23 cellular contexts compared by ENCODE assay signal in genomic region chr1:204819495-204819894, GRCh38. TPM values are rescaled to one million over a fixed set of nuclear protein-coding genes. Genes with fewer than 3 reads are reported as not detected.
A peak's percentile ranks its signal among the peaks of the same experiment; 100 is the strongest.
DNase-seq lines count a peak whose midpoint lies in the region; ATAC-seq and TF ChIP-seq lines count a peak whose summit lies in the region.
"Had no signal": no experiment of that assay in that cellular context is flagged by ENCODE, and none has a peak within 500 bp of the region (broad histone marks: within the 10 kb centered on the region; RNA-seq: fewer than 3 reads in every experiment).

No MANE protein-coding gene starts in this region.

- no peak for TF ChIP-seq POLR2A in uterus (IDR thresholded peaks at IDR 0.05)

- peaks cover 5% of the 10 kb centered on the region for H3K27me3 ChIP-seq in left ventricle myocardium inferior (ENCODE audit: low read depth)
- H3K27me3 ChIP-seq in uterus: no peaks in the 10 kb centered on the region
- H3K27me3 ChIP-seq: ovary, SJCRH30 had no signal

- H3K4me1 ChIP-seq in left ventricle myocardium inferior (peaks cover 52% of the 10 kb centered on the region), uterus (peaks cover 7 to 17% of the 10 kb centered on the region in 2 donors)

- peaks cover 29% of the 10 kb centered on the region for H3K4me1 Mint-ChIP-seq in brain
- H3K4me1 Mint-ChIP-seq: activated naive CD4-positive, alpha-beta T cell treated with anti-CD3 and anti-CD28 coated beads, Interleukin-2, amount 50 U/mL, for 24 hours had no signal

- no peak for ATAC-seq in left ventricle myocardium superior
- ATAC-seq: natural killer cell treated with Interleukin-12 subunit alpha and Interleukin-12 subunit beta and Interleukin-15 and Interleukin-18, amount 100 ng/mL, for 72 hours; Panc1; T-helper 17 cell had no signal

- peaks cover 22% of the 10 kb centered on the region for H3K27me3 Mint-ChIP-seq in brain

- peak overlapping the region in 3 of 5 experiments; percentile 59 to 95 (median 78) for H3K27ac Mint-ChIP-seq in brain
- H3K27ac Mint-ChIP-seq: activated naive CD4-positive, alpha-beta T cell treated with anti-CD3 and anti-CD28 coated beads, Interleukin-2, amount 50 U/mL, for 24 hours; CD4-positive, alpha-beta T cell; IgD-negative memory B cell; natural killer cell treated with Interleukin-12 subunit alpha and Interleukin-12 subunit beta and Interleukin-15 and Interleukin-18, amount 100 ng/mL, for 72 hours; T-helper 17 cell had no signal

- intact Hi-C loops in left ventricle myocardium inferior (cut with micrococcal nuclease) (no loop called here), left ventricle myocardium superior (cut with micrococcal nuclease) (no loop called here), uterus (cut with DNase I; ENCODE audit: low total_unique reads) (no loop called here)

- H3K4me3 Mint-ChIP-seq in brain: no peak overlapping the region
- H3K4me3 Mint-ChIP-seq: activated naive CD4-positive, alpha-beta T cell treated with anti-CD3 and anti-CD28 coated beads, Interleukin-2, amount 50 U/mL, for 24 hours; CD4-positive, alpha-beta T cell; IgD-negative memory B cell; natural killer cell treated with Interleukin-12 subunit alpha and Interleukin-12 subunit beta and Interleukin-15 and Interleukin-18, amount 100 ng/mL, for 72 hours; T-helper 17 cell had no signal

- H3K9me3 ChIP-seq in left ventricle myocardium inferior (replicated peaks): no peaks in the 10 kb centered on the region
- no peaks in the 10 kb centered on the region for H3K9me3 ChIP-seq in uterus
- H3K9me3 ChIP-seq: ovary, SJCRH30 had no signal

- H3K36me3 ChIP-seq in left ventricle myocardium inferior (no peaks in the 10 kb centered on the region), uterus (no peaks in the 10 kb centered on the region)
- H3K36me3 ChIP-seq: ovary, SJCRH30 had no signal

- H3K36me3 Mint-ChIP-seq in brain: no peaks in the 10 kb centered on the region
- H3K36me3 Mint-ChIP-seq: activated naive CD4-positive, alpha-beta T cell treated with anti-CD3 and anti-CD28 coated beads, Interleukin-2, amount 50 U/mL, for 24 hours; IgD-negative memory B cell; natural killer cell treated with Interleukin-12 subunit alpha and Interleukin-12 subunit beta and Interleukin-15 and Interleukin-18, amount 100 ng/mL, for 72 hours had no signal

- H3K27ac ChIP-seq in left ventricle myocardium inferior (replicated peaks) (peak overlapping the region; percentile 60), uterus (peak overlapping the region; percentile 80 to 90)
- H3K27ac ChIP-seq: ovary, SJCRH30 had no signal

- no peak for DNase-seq in left ventricle myocardium inferior
- no peak for DNase-seq in left ventricle myocardium superior
- DNase-seq in kidney tubule cell (ENCODE audit: low spot score): peak; percentile 60
- DNase-seq in uterus: no peak
- DNase-seq in D341Med (ENCODE audit: low spot score): no peak
- no peak for DNase-seq in inferior parietal cortex (ENCODE audit: extremely low spot score)
- DNase-seq in activated naive CD4-positive, alpha-beta T cell treated with Interleukin-2 at 50 U/mL for 16 hours: no peak
- DNase-seq: activated CD4-positive, alpha-beta T cell treated with anti-CD3 and anti-CD28 coated beads for 48 hours; activated T-cell treated with anti-CD3 and anti-CD28 coated beads, Interleukin-2, amount 50 U/mL, for 48 hours; CD4-positive, alpha-beta T cell; DMS 273 treated with DMSO at 0.1 percent for 48 hours; GF-D8; left cardiac atrium; MM.1S; NCI-H226; ovary; T-helper 17 cell had no signal

- H3K9me3 Mint-ChIP-seq in brain: peaks cover 0 to 2% (median 0%) of the 10 kb centered on the region in 5 experiments
- H3K9me3 Mint-ChIP-seq: activated naive CD4-positive, alpha-beta T cell treated with anti-CD3 and anti-CD28 coated beads, Interleukin-2, amount 50 U/mL, for 24 hours; CD4-positive, alpha-beta T cell; IgD-negative memory B cell; natural killer cell treated with Interleukin-12 subunit alpha and Interleukin-12 subunit beta and Interleukin-15 and Interleukin-18, amount 100 ng/mL, for 72 hours had no signal

- H3K4me3 ChIP-seq in left ventricle myocardium inferior (no peak overlapping the region), uterus (no peak overlapping the region)
- H3K4me3 ChIP-seq: ovary, SJCRH30 had no signal

- TF ChIP-seq CTCF in left ventricle myocardium inferior (IDR thresholded peaks at IDR 0.05; ENCODE audit: borderline replicate concordance) (no peak), brain (conservative IDR thresholded peaks at IDR 0.05) (no peak), uterus (IDR thresholded peaks at IDR 0.05) (no peak)

RNA-seq across cellular contexts. Expression of gene NFASC, which starts 51.2 kb away (rescaled TPM):
- 8.2 TPM for total RNA-seq in left ventricle myocardium inferior
- total RNA-seq in left ventricle myocardium superior: 11.6 TPM
- polyA plus RNA-seq in brain (ENCODE audit: insufficient read depth, low read depth, low replicate concordance): 54.4 TPM
- 10 to 100 TPM in 3 of 4 donors, 1 to 10 TPM in 1; 7.9 to 68.7 (median 32.7) TPM for total RNA-seq in uterus
- total RNA-seq: CD4-positive, alpha-beta T cell had no signal
